Comparison of ENCODE assay signal across 8 cellular contexts in genomic region chr6:132813173-132813856, GRCh38. TPM values are rescaled to one million over a fixed set of nuclear protein-coding genes. Genes with fewer than 3 reads are reported as not detected.
A peak's percentile ranks its signal among the peaks of the same experiment; 100 is the strongest.
DNase-seq lines count a peak whose midpoint lies in the region; ATAC-seq and TF ChIP-seq lines count a peak whose summit lies in the region.

No MANE protein-coding gene starts in this region.

- peaks cover 25 to 26% of the 10 kb centered on the region in 2 donors for H3K36me3 ChIP-seq in mucosa of rectum (ENCODE audit: control insufficient read depth in 2 of 2, insufficient read depth in 2 of 2, low read length in 2 of 2)
- H3K36me3 ChIP-seq in thymus (ENCODE audit: control insufficient read depth, insufficient read depth) = peaks cover 18% of the 10 kb centered on the region

- H3K4me3 ChIP-seq in mucosa of rectum (ENCODE audit: low read length in 2 of 2) = peak overlapping the region; percentile 81 to 100
- peak overlapping the region; percentile 90 for H3K4me3 ChIP-seq in thymus (ENCODE audit: low read length)

- no peak for TF ChIP-seq CTCF in endothelial cell (IDR thresholded peaks at IDR 0.05; ENCODE audit: unreplicated experiment)

- POLR2A ChIA-PET in activated CD4-positive, alpha-beta memory T cell treated with anti-CD3 and anti-CD28 coated beads for 36 hours (lab: Charles Lee) = interaction anchor here (0.6 to 6.2 kb wide), 5 partner anchors 15 to 301 kb away, joined by 3 to 76 read pairs (median 3); partner anchors contain the start of gene SLC18B1

- H3K4me1 Mint-ChIP-seq in activated CD4-positive, alpha-beta memory T cell treated with anti-CD3 and anti-CD28 coated beads for 36 hours (ENCODE audit: low read depth) = peaks cover 28% of the 10 kb centered on the region
- H3K4me1 Mint-ChIP-seq in endothelial cell (ENCODE audit: unreplicated experiment) = peaks cover 33% of the 10 kb centered on the region

- H3K36me3 Mint-ChIP-seq in activated CD4-positive, alpha-beta memory T cell treated with anti-CD3 and anti-CD28 coated beads for 36 hours = peaks cover 44% of the 10 kb centered on the region
- peaks cover 25% of the 10 kb centered on the region for H3K36me3 Mint-ChIP-seq in endothelial cell (ENCODE audit: low read depth, unreplicated experiment)

- peak overlapping the region; percentile 95 to 96 for H3K27ac ChIP-seq in mucosa of rectum (ENCODE audit: low read depth in 2 of 2, low read length in 2 of 2)
- H3K27ac ChIP-seq in thymus (ENCODE audit: low read depth) = peak overlapping the region; percentile 97

- H3K9me3 ChIP-seq in mucosa of rectum (ENCODE audit: control insufficient read depth in 2 of 2, low read length in 2 of 2) = no peaks in the 10 kb centered on the region
- no peaks in the 10 kb centered on the region for H3K9me3 ChIP-seq in thymus (ENCODE audit: control insufficient read depth)

- H3K9ac ChIP-seq in mucosa of rectum (ENCODE audit: low read depth in 1 of 2, low read length in 2 of 2) = peak overlapping the region; percentile 89 to 97

- peak; percentile 17 for ATAC-seq in HG02623 (IDR thresholded peaks at IDR 0.05; ENCODE audit: unreplicated experiment)

- CTCF ChIA-PET in activated CD4-positive, alpha-beta memory T cell treated with anti-CD3 and anti-CD28 coated beads for 36 hours (lab: Charles Lee) = interaction anchor here (0.6 to 3.1 kb wide), 4 partner anchors 10 to 302 kb away, joined by 5 to 21 read pairs (median 14); partner anchors contain the start of gene SLC18B1

- intact Hi-C loops in activated CD4-positive, alpha-beta memory T cell treated with anti-CD3 and anti-CD28 coated beads for 36 hours (cut with micrococcal nuclease) = loop anchor here (2.0 to 10.0 kb wide), 6 partner anchors 51 to 1749 kb away; partner anchors contain the start of genes EPB41L2, MED23 and TBPL1

- H3K4me3 Mint-ChIP-seq in activated CD4-positive, alpha-beta memory T cell treated with anti-CD3 and anti-CD28 coated beads for 36 hours = peak overlapping the region; percentile 97
- peak overlapping the region; percentile 99 for H3K4me3 Mint-ChIP-seq in endothelial cell (ENCODE audit: unreplicated experiment)

- H3K27me3 ChIP-seq in mucosa of rectum (ENCODE audit: control insufficient read depth in 2 of 2, insufficient read depth in 2 of 2, low read length in 2 of 2) (no peaks in the 10 kb centered on the region), thymus (ENCODE audit: control insufficient read depth, insufficient read depth) (no peaks in the 10 kb centered on the region)

- no peaks in the 10 kb centered on the region for H3K9me3 Mint-ChIP-seq in activated CD4-positive, alpha-beta memory T cell treated with anti-CD3 and anti-CD28 coated beads for 36 hours
- no peaks in the 10 kb centered on the region for H3K9me3 Mint-ChIP-seq in endothelial cell (ENCODE audit: unreplicated experiment)

- peak overlapping the region; percentile 98 for H3K27ac Mint-ChIP-seq in activated CD4-positive, alpha-beta memory T cell treated with anti-CD3 and anti-CD28 coated beads for 36 hours
- peak overlapping the region; percentile 80 for H3K27ac Mint-ChIP-seq in endothelial cell (ENCODE audit: unreplicated experiment)

- WGBS in thymus = under 1% methylated on average over 27 of the region's 27 CpGs

- DNase-seq in NCI-H2029 (lab: John Stamatoyannopoulos, UW) (peak; percentile 9), NCI-H2029 treated with DMSO at 0.1 percent for 48 hours (lab: John Stamatoyannopoulos, UW) (no peak), NCI-H146 treated with DMSO at 0.1 percent for 48 hours (lab: John Stamatoyannopoulos, UW; ENCODE audit: unreplicated experiment) (peak; percentile 82), endothelial cell (ENCODE audit: low spot score) (peak; percentile 49)
- peak; percentile 68 for DNase-seq in activated CD4-positive, alpha-beta memory T cell treated with anti-CD3 and anti-CD28 coated beads for 36 hours

- peaks cover 2% of the 10 kb centered on the region for H3K27me3 Mint-ChIP-seq in activated CD4-positive, alpha-beta memory T cell treated with anti-CD3 and anti-CD28 coated beads for 36 hours
- peaks cover 14% of the 10 kb centered on the region for H3K27me3 Mint-ChIP-seq in endothelial cell (ENCODE audit: unreplicated experiment)

- H3K4me1 ChIP-seq in mucosa of rectum (ENCODE audit: control insufficient read depth in 2 of 2, insufficient read depth in 2 of 2, low read length in 2 of 2) (peaks cover 19 to 22% of the 10 kb centered on the region in 2 donors), thymus (ENCODE audit: control insufficient read depth, insufficient read depth, low read length) (peaks cover 7% of the 10 kb centered on the region)

RNA-seq across cellular contexts. Expression of gene RPS12, which starts 1.1 kb away (rescaled TPM):
- total RNA-seq in activated CD4-positive, alpha-beta memory T cell treated with anti-CD3 and anti-CD28 coated beads for 36 hours = 1,000 to 10,000 TPM; 1,796 to 1,823 TPM
- total RNA-seq in endothelial cell (ENCODE audit: unreplicated experiment) = 1,343 TPM
- 3,585 TPM for polyA plus RNA-seq in thymus

RNA-seq across cellular contexts. Expression of gene SLC18B1, which starts 14.9 kb away (rescaled TPM):
- 1 to 10 TPM; 4.5 to 5.2 TPM for total RNA-seq in activated CD4-positive, alpha-beta memory T cell treated with anti-CD3 and anti-CD28 coated beads for 36 hours
- total RNA-seq in endothelial cell (ENCODE audit: unreplicated experiment) = 11.1 TPM
- 12.4 TPM for polyA plus RNA-seq in thymus

RNA-seq across cellular contexts. Expression of gene VNN2, which starts 55.6 kb away (rescaled TPM):
- 1 to 10 TPM; 4.3 to 5.0 TPM for total RNA-seq in activated CD4-positive, alpha-beta memory T cell treated with anti-CD3 and anti-CD28 coated beads for 36 hours
- not detected for total RNA-seq in endothelial cell (ENCODE audit: unreplicated experiment)
- polyA plus RNA-seq in thymus = 10.5 TPM
